Comparison of ENCODE assay signal across 9 cellular contexts in the genomic region with DNA sequence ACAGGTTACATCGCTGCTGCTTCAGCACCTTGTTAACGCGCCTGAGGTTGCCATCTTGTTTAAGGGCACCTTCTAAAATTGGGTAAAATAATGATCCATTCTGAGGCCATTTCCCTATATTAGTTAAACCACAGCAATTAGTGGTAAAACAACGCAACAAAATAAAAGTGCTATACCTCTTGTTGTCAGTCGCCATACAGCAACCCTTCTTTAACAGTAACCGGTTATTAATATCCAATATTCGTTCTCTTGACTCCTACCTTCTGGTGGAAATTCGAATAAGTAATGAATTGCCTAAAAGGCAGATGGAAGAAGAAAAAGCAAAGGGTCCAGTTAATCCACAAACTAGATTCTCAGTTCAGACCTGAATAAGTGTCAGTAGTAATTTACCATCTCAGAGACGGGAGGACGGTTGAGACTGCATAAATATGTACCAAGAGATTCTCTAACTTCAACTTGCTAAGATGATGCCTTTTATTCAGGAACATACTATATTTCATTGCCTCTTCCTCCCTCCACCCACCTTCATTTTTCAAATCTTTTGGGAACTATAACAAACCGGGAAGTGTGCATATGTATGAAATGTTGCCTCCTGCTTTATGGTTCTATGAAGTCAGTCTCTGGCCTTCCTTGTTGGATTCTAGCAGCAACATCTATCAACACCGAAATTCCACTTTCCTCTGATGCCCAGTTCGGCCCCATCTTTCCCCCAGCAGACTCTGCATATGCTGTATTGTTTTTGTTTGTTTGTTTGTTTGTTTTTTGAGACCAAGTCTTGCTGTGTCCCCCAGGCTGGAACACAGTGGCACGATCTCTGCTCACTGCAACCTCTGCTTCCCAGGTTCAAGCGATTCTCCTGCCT. TPM values are rescaled to one million over a fixed set of nuclear protein-coding genes. Genes with fewer than 3 reads are reported as not detected.
DNase-seq lines count a peak whose midpoint lies in the region; ATAC-seq and TF ChIP-seq lines count a peak whose summit lies in the region.
"Had no signal": no experiment of that assay in that cellular context is flagged by ENCODE, and none has a peak within 500 bp of the region (broad histone marks: within the 10 kb centered on the region; RNA-seq: fewer than 3 reads in every experiment).

No MANE protein-coding gene starts in this region.

- H3K36me3 ChIP-seq in right lobe of liver (peaks cover 0 to 27% (median 7%) of the 10 kb centered on the region in 4 donors), thoracic aorta (peaks cover 14% of the 10 kb centered on the region)

- H3K9me3 Mint-ChIP-seq in activated CD8-positive, alpha-beta memory T cell treated with anti-CD3 and anti-CD28 coated beads, Interleukin-2, amount 10 ng/mL, durations not matched to agents 7 days and 5 days (ENCODE audit: low read depth), result no peaks in the 10 kb centered on the region

- H3K4me3 ChIP-seq in astrocyte of the cerebellum (ENCODE audit: low read depth, low read length) (peak overlapping the region; percentile 96), right lobe of liver (peak overlapping the region; percentile 83 to 96 (median 85)), thoracic aorta (peak overlapping the region; percentile 99)

- no peak for DNase-seq in activated CD8-positive, alpha-beta memory T cell treated with anti-CD3 and anti-CD28 coated beads, Interleukin-2, amount 10 ng/mL, durations not matched to agents 7 days and 5 days
- DNase-seq in activated CD8-positive, alpha-beta memory T cell treated with anti-CD3 and anti-CD28 coated beads, Interleukin-2, amount 50 U/mL, for 4 hours, result no peak
- DNase-seq in astrocyte of the cerebellum (ENCODE audit: low read depth) (no peak), right lobe of liver (no peak), thoracic aorta (ENCODE audit: low spot score) (no peak), NCI-H1436 treated with DMSO at 0.1 percent for 48 hours (lab: John Stamatoyannopoulos, UW) (no peak), DMS79 treated with DMSO at 0.1 percent for 48 hours (lab: John Stamatoyannopoulos, UW) (no peak)

- peaks cover 0 to 13% (median 3%) of the 10 kb centered on the region in 4 donors for H3K4me1 ChIP-seq in right lobe of liver
- peaks cover 9 to 16% of the 10 kb centered on the region in 2 donors for H3K4me1 ChIP-seq in thoracic aorta (ENCODE audit: control insufficient read depth in 1 of 2, low read depth in 2 of 2)

- no peak for ATAC-seq in activated CD8-positive, alpha-beta memory T cell treated with anti-CD3 and anti-CD28 coated beads, Interleukin-2, amount 10 ng/mL, durations not matched to agents 7 days and 5 days
- ATAC-seq in right lobe of liver, result no peak
- no peak for ATAC-seq in thoracic aorta (ENCODE audit: insufficient number of reproducible peaks, low FRiP score, low read depth)
- ATAC-seq in GM18909 (IDR thresholded peaks at IDR 0.05; ENCODE audit: poor library complexity, unreplicated experiment), result no peak

- TF ChIP-seq CTCF in astrocyte of the cerebellum (IDR thresholded peaks at IDR 0.05; ENCODE audit: low read depth, low read length, missing control alignments) (no peak), right lobe of liver (IDR thresholded peaks at IDR 0.05) (no peak), thoracic aorta (IDR thresholded peaks at IDR 0.05) (no peak)

- in situ Hi-C loops in astrocyte of the cerebellum (cut with HindIII; ENCODE audit: low sequenced_read_pairs), result no loop called here

- no peak for TF ChIP-seq POLR2A in right lobe of liver (IDR thresholded peaks at IDR 0.05)

- peak overlapping the region; percentile 83 for H3K4me3 Mint-ChIP-seq in activated CD8-positive, alpha-beta memory T cell treated with anti-CD3 and anti-CD28 coated beads, Interleukin-2, amount 10 ng/mL, durations not matched to agents 7 days and 5 days

- CTCF ChIA-PET in activated CD8-positive, alpha-beta memory T cell treated with anti-CD3 and anti-CD28 coated beads, Interleukin-2, amount 10 ng/mL, durations not matched to agents 7 days and 5 days (lab: Charles Lee), result interaction anchor here (1.3 to 3.6 kb wide), 3 partner anchors 23 to 54 kb away, joined by 3 to 14 read pairs (median 14); a partner anchor contains a TSS

- H3K27me3 Mint-ChIP-seq in activated CD8-positive, alpha-beta memory T cell treated with anti-CD3 and anti-CD28 coated beads, Interleukin-2, amount 10 ng/mL, durations not matched to agents 7 days and 5 days, result peaks cover 3% of the 10 kb centered on the region

- H3K27ac Mint-ChIP-seq in activated CD8-positive, alpha-beta memory T cell treated with anti-CD3 and anti-CD28 coated beads, Interleukin-2, amount 10 ng/mL, durations not matched to agents 7 days and 5 days, result peak overlapping the region; percentile 95

- H3K27ac ChIP-seq in right lobe of liver (peak overlapping the region; percentile 80 to 92 (median 82)), thoracic aorta (peak overlapping the region; percentile 95)

- peaks cover 27% of the 10 kb centered on the region for H3K4me1 Mint-ChIP-seq in activated CD8-positive, alpha-beta memory T cell treated with anti-CD3 and anti-CD28 coated beads, Interleukin-2, amount 10 ng/mL, durations not matched to agents 7 days and 5 days

- no peaks in the 10 kb centered on the region for H3K27me3 ChIP-seq in right lobe of liver
- no peaks in the 10 kb centered on the region for H3K27me3 ChIP-seq in thoracic aorta (replicated peaks; ENCODE audit: insufficient read depth)

- 72% methylated on average over 14 of the region's 15 CpGs for WGBS in right lobe of liver (ENCODE audit: insufficient coverage, low coverage, low lambda C conversion rate, missing lambda C conversion rate)

- intact Hi-C loops in right lobe of liver (cut with DNase I), result no loop called here

- H3K36me3 Mint-ChIP-seq in activated CD8-positive, alpha-beta memory T cell treated with anti-CD3 and anti-CD28 coated beads, Interleukin-2, amount 10 ng/mL, durations not matched to agents 7 days and 5 days, result peaks cover 22% of the 10 kb centered on the region

- H3K9me3 ChIP-seq in right lobe of liver (no peaks in the 10 kb centered on the region), thoracic aorta (no peaks in the 10 kb centered on the region)

RNA-seq across cellular contexts. Expression of a gene that starts 0.8 kb away (rescaled TPM):
- 10 to 100 TPM; 66.7 to 95.3 TPM for total RNA-seq in activated CD8-positive, alpha-beta memory T cell treated with anti-CD3 and anti-CD28 coated beads, Interleukin-2, amount 10 ng/mL, durations not matched to agents 7 days and 5 days
- total RNA-seq in right lobe of liver, result 10 to 100 TPM; 51.2 to 93.5 (median 59.1) TPM
- total RNA-seq in thoracic aorta, result 10 to 100 TPM; 47.4 to 79.7 TPM

RNA-seq across cellular contexts. Expression of a gene that starts 6.5 kb away (rescaled TPM):
- not detected for total RNA-seq in activated CD8-positive, alpha-beta memory T cell treated with anti-CD3 and anti-CD28 coated beads, Interleukin-2, amount 10 ng/mL, durations not matched to agents 7 days and 5 days
- total RNA-seq in right lobe of liver, result not detected
- not detected for total RNA-seq in thoracic aorta
- total RNA-seq: sciatic nerve had no signal

RNA-seq across cellular contexts. Expression of a gene that starts 21.8 kb away (rescaled TPM):
- 1 to 10 TPM; 2.4 to 2.5 TPM for total RNA-seq in activated CD8-positive, alpha-beta memory T cell treated with anti-CD3 and anti-CD28 coated beads, Interleukin-2, amount 10 ng/mL, durations not matched to agents 7 days and 5 days
- under 1 TPM; 0.26 to 0.74 (median 0.54) TPM for total RNA-seq in right lobe of liver
- 1 to 10 TPM; 1.1 to 6.2 TPM for total RNA-seq in thoracic aorta

RNA-seq across cellular contexts. Expression of a gene that starts 25.6 kb away (rescaled TPM):
- total RNA-seq in activated CD8-positive, alpha-beta memory T cell treated with anti-CD3 and anti-CD28 coated beads, Interleukin-2, amount 10 ng/mL, durations not matched to agents 7 days and 5 days, result 10 to 100 TPM in 1 of 2 experiments, 1 to 10 TPM in 1; 9.0 to 12.6 TPM
- total RNA-seq in right lobe of liver (1 to 10 TPM; 1.7 to 4.0 (median 3.2) TPM), thoracic aorta (10 to 100 TPM in 1 of 2 donors, 1 to 10 TPM in 1; 9.3 to 19.7 TPM)

RNA-seq across cellular contexts. Expression of a gene that starts 53.2 kb away (rescaled TPM):
- 1 to 10 TPM in 1 of 2 experiments, under 1 TPM in 1; 0.41 to 1.2 TPM for total RNA-seq in activated CD8-positive, alpha-beta memory T cell treated with anti-CD3 and anti-CD28 coated beads, Interleukin-2, amount 10 ng/mL, durations not matched to agents 7 days and 5 days
- total RNA-seq in right lobe of liver (10 to 100 TPM in 5 of 6 experiments, 1 to 10 TPM in 1; 7.8 to 64.6 (median 54.2) TPM), thoracic aorta (10 to 100 TPM in 1 of 2 donors, 1 to 10 TPM in 1; 9.7 to 35.3 TPM)
